In the genomic region with DNA sequence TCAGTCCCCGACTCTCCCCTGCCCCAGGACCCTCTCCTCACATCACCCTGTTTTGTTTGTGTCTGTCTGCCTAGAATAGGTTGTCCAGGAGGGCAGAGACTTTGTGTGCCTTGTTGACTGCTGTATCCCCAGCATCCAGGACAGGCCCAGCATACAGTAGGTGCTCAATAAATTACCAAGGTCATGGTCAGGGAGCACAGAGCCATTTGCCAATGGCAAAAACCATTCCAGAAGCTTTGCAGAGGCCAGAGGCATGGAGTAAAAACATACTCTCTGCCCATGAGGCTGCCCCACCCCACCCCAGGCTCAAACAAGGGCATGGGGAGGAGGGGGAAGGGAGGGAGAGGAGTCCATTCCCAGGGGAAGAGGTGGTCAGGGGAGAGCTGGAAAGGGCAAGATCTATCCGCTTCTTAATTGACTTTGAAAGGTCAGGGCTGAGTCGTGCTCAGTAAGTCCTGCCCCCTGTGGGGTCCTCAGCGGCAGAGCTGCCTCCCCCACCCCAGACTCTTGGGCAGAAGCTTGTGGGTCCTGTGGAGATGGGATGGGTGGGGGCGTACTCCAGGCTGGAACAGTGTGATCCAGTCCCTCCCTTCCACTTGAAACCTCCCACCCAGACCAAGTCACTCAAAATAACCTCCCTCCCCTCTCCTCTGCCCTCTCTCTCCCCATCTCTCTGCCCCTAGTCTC, we compare ENCODE assay signal across 16 cellular contexts. TPM values are rescaled to one million over a fixed set of nuclear protein-coding genes. Genes with fewer than 3 reads are reported as not detected.
DNase-seq lines count a peak whose midpoint lies in the region; ATAC-seq and TF ChIP-seq lines count a peak whose summit lies in the region.
"Had no signal": no experiment of that assay in that cellular context is flagged by ENCODE, and none has a peak within 500 bp of the region (broad histone marks: within the 10 kb centered on the region; RNA-seq: fewer than 3 reads in every experiment).

No MANE protein-coding gene starts in this region.

- no peak for DNase-seq in SK-N-SH
- DNase-seq in activated naive CD8-positive, alpha-beta T cell treated with anti-CD3 and anti-CD28 coated beads, Interleukin-2, amount 50 U/mL, for 24 hours: no peak
- peak; percentile 35 for DNase-seq in iPS-NIHi7 (ENCODE audit: extremely low spot score)
- no peak for DNase-seq in stomach
- DNase-seq in cerebellar nuclear complex (lab: John Stamatoyannopoulos, UW): no peak
- no peak for DNase-seq in stimulated activated CD4-positive, alpha-beta T cell treated with anti-CD3 and anti-CD28 coated beads, Interleukin-15, amount 100 ng/mL, for 24 hours
- no peak for DNase-seq in AG08395 (ENCODE audit: low spot score)
- DNase-seq: 8988T; activated CD4-positive, alpha-beta T cell treated with anti-CD3 and anti-CD28 coated beads for 1 hour; DMS79 treated with DMSO at 0.1 percent for 48 hours; NCI-H2029 treated with DMSO at 0.1 percent for 48 hours had no signal

- no peak overlapping the region for H3K9ac ChIP-seq in SK-N-SH

- TF ChIP-seq CTCF in SK-N-SH (IDR thresholded peaks at IDR 0.05): no peak
- TF ChIP-seq CTCF in stomach (IDR thresholded peaks at IDR 0.05): no peak

- peaks cover 32% of the 10 kb centered on the region for H3K4me1 Mint-ChIP-seq in activated naive CD8-positive, alpha-beta T cell treated with anti-CD3 and anti-CD28 coated beads, Interleukin-2, amount 50 U/mL, for 24 hours

- intact Hi-C loops in stomach (cut with DNase I; ENCODE audit: low total_unique reads): no loop called here

- TF ChIP-seq RAD21 in SK-N-SH (IDR thresholded peaks at IDR 0.05; ENCODE audit: low read length): no peak

- TF ChIP-seq POLR2A in stomach (IDR thresholded peaks at IDR 0.05): no peak

- no peak for ATAC-seq in SK-N-SH treated with all-trans-retinoic acid at 6 μM for 48 hours
- no peak for ATAC-seq in activated naive CD8-positive, alpha-beta T cell treated with anti-CD3 and anti-CD28 coated beads, Interleukin-2, amount 50 U/mL, for 24 hours
- ATAC-seq: HepG2 had no signal

- peak overlapping the region; percentile 56 for H3K4me2 ChIP-seq in SK-N-SH

- peaks cover 6% of the 10 kb centered on the region for H3F3A ChIP-seq in SK-N-SH (replicated peaks; ENCODE audit: insufficient read depth)

- no peak for TF ChIP-seq EP300 in SK-N-SH (IDR thresholded peaks at IDR 0.05; ENCODE audit: borderline replicate concordance in 1 of 2, low read depth in 1 of 2, low read length in 1 of 2)
- no peak for TF ChIP-seq EP300 in stomach (IDR thresholded peaks at IDR 0.05)

- peaks cover 72% of the 10 kb centered on the region for H3K27me3 Mint-ChIP-seq in activated naive CD8-positive, alpha-beta T cell treated with anti-CD3 and anti-CD28 coated beads, Interleukin-2, amount 50 U/mL, for 24 hours

- H3K4me1 ChIP-seq in SK-N-SH (ENCODE audit: control insufficient read depth in 1 of 2, insufficient read depth in 2 of 2, low read depth in 1 of 2, low read length in 1 of 2) (peaks cover 0 to 7% of the 10 kb centered on the region in 2 experiments; a peak in 1 of 4 replicates), stomach (peaks cover 6 to 49% (median 21%) of the 10 kb centered on the region in 4 donors)

- peak overlapping the region; percentile 85; the same call in 1 of the 2 replicates for H2AFZ ChIP-seq in SK-N-SH (ENCODE audit: low read depth)

- WGBS in SK-N-SH (ENCODE audit: low lambda C conversion rate): 22% methylated on average over 5 of the region's 5 CpGs
- 13 to 28% (median 18%) methylated on average over 5 of the region's 5 CpGs for WGBS in stomach, 5 donors

- H3K27ac ChIP-seq in SK-N-SH (ENCODE audit: low read depth in 2 of 2, low read length in 1 of 2) (no peak overlapping the region), stomach (peak overlapping the region in 4 of 5 donors; percentile 36 to 70 (median 51))
- H3K27ac ChIP-seq: RWPE1 had no signal

- H3K79me2 ChIP-seq in SK-N-SH (ENCODE audit: insufficient read depth): no peaks in the 10 kb centered on the region

- H3K27me3 ChIP-seq in SK-N-SH (ENCODE audit: insufficient read depth) (peaks cover 19% of the 10 kb centered on the region; the same call in 1 of the 2 replicates), stomach (peaks cover 8 to 95% (median 51%) of the 10 kb centered on the region in 3 donors)

- H4K20me1 ChIP-seq in SK-N-SH (ENCODE audit: insufficient read depth): no peaks in the 10 kb centered on the region

- CTCF ChIA-PET in SK-N-SH (lab: Yijun Ruan, JAX): interaction anchor here (1.1 to 3.5 kb wide), 3 partner anchors 9 to 85 kb away, joined by 3 to 18 read pairs (median 4); no protein-coding TSS in a partner anchor

- POLR2A ChIA-PET in SK-N-SH (lab: Yijun Ruan, JAX): no interaction called here

- H3K9me3 Mint-ChIP-seq in activated naive CD8-positive, alpha-beta T cell treated with anti-CD3 and anti-CD28 coated beads, Interleukin-2, amount 50 U/mL, for 24 hours: no peaks in the 10 kb centered on the region
- H3K9me3 Mint-ChIP-seq: dendritic cell treated with granulocyte-macrophage colony-stimulating factor and Interleukin-4, amounts not matched to agents 40 ng/mL and 50 ng/mL, for 4 days; type B pancreatic cell had no signal

- H3K36me3 Mint-ChIP-seq in activated naive CD8-positive, alpha-beta T cell treated with anti-CD3 and anti-CD28 coated beads, Interleukin-2, amount 50 U/mL, for 24 hours (ENCODE audit: low read depth): no peaks in the 10 kb centered on the region
- H3K36me3 Mint-ChIP-seq: type B pancreatic cell had no signal

- H3K27ac Mint-ChIP-seq in activated naive CD8-positive, alpha-beta T cell treated with anti-CD3 and anti-CD28 coated beads, Interleukin-2, amount 50 U/mL, for 24 hours: no peak overlapping the region
- H3K27ac Mint-ChIP-seq: dendritic cell treated with granulocyte-macrophage colony-stimulating factor and Interleukin-4, amounts not matched to agents 40 ng/mL and 50 ng/mL, for 4 days; type B pancreatic cell had no signal

- H3K9me3 ChIP-seq in SK-N-SH (no peaks in the 10 kb centered on the region), stomach (no peaks in the 10 kb centered on the region)

- no peaks in the 10 kb centered on the region for H3K36me3 ChIP-seq in SK-N-SH (replicated peaks in 1 of 2; ENCODE audit: control insufficient read depth in 1 of 2, insufficient read depth in 2 of 2, low read length in 1 of 2)
- H3K36me3 ChIP-seq in stomach: no peaks in the 10 kb centered on the region

- H3K4me3 ChIP-seq in SK-N-SH (ENCODE audit: low read depth in 2 of 2, low read length in 1 of 2): no peak overlapping the region
- no peak overlapping the region for H3K4me3 ChIP-seq in stomach

- no peaks in the 10 kb centered on the region for H3K9me2 ChIP-seq in SK-N-SH

- H3K4me3 Mint-ChIP-seq in activated naive CD8-positive, alpha-beta T cell treated with anti-CD3 and anti-CD28 coated beads, Interleukin-2, amount 50 U/mL, for 24 hours: peak overlapping the region; percentile 62

TF ChIP-seq in SK-N-SH, 30 proteins besides CTCF, POLR2A, EP300 and RAD21 (continues in another document):
- no peak for TF ChIP-seq POLR2AphosphoS5 (IDR thresholded peaks at IDR 0.05; ENCODE audit: low read depth, low read length)
- TF ChIP-seq, protein P1, sequence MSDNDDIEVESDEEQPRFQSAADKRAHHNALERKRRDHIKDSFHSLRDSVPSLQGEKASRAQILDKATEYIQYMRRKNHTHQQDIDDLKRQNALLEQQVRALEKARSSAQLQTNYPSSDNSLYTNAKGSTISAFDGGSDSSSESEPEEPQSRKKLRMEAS (IDR thresholded peaks at IDR 0.05; ENCODE audit: low read depth): no peak
- TF ChIP-seq MXI1 (IDR thresholded peaks at IDR 0.05; ENCODE audit: low read depth, low read length): no peak
- TF ChIP-seq CHD2 (IDR thresholded peaks at IDR 0.05; ENCODE audit: low read length, partially characterized antibody): no peak
- TF ChIP-seq ELF1 (IDR thresholded peaks at IDR 0.05): no peak

TF ChIP-seq in SK-N-SH treated with all-trans-retinoic acid at 6 μM for 48 hours, 23 proteins besides CTCF, POLR2A, EP300 and RAD21 (continues in another document):
- TF ChIP-seq, protein P2, sequence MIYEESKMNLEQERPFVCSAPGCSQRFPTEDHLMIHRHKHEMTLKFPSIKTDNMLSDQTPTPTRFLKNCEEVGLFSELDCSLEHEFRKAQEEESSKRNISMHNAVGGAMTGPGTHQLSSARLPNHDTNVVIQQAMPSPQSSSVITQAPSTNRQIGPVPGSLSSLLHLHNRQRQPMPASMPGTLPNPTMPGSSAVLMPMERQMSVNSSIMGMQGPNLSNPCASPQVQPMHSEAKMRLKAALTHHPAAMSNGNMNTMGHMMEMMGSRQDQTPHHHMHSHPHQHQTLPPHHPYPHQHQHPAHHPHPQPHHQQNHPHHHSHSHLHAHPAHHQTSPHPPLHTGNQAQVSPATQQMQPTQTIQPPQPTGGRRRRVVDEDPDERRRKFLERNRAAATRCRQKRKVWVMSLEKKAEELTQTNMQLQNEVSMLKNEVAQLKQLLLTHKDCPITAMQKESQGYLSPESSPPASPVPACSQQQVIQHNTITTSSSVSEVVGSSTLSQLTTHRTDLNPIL (CRISPR knock-in tag; IDR thresholded peaks at IDR 0.05; ENCODE audit: low read depth): no peak
- no peak for TF ChIP-seq GLIS3 (CRISPR knock-in tag; IDR thresholded peaks at IDR 0.05)

RNA-seq across cellular contexts. Expression of a gene that starts 4.4 kb away (rescaled TPM):
- 0.29 and 0.69 TPM in 2 replicates for polyA plus RNA-seq in SK-N-SH (2012; rRNA removed)
- 0.54 and 0.55 TPM in 2 replicates for polyA plus RNA-seq in SK-N-SH (2012; cell fraction: cytosol; rRNA removed)
- 0.38 and 0.69 TPM in 2 replicates for polyA plus RNA-seq in SK-N-SH (2012; cell fraction: nucleus; rRNA removed)
- total RNA-seq in stomach: 1 to 10 TPM; 1.3 to 5.8 (median 2.0) TPM
- polyA plus RNA-seq in stomach: 1 to 10 TPM in 2 of 3 donors, under 1 TPM in 1; 0.60 to 3.2 (median 2.9) TPM
- total RNA-seq: HepG2 had no signal

RNA-seq across cellular contexts. Expression of a gene that starts 13.0 kb away (rescaled TPM):
- polyA plus RNA-seq in SK-N-SH (2012; rRNA removed): 10.0 and 11.1 TPM in 2 replicates
- 6.0 and 6.6 TPM in 2 replicates for polyA plus RNA-seq in SK-N-SH (2012; cell fraction: cytosol; rRNA removed)
- polyA plus RNA-seq in SK-N-SH (2012; cell fraction: nucleus; rRNA removed): 10.7 and 12.1 TPM in 2 replicates
- total RNA-seq in stomach: 10 to 100 TPM in 1 of 5 donors, 1 to 10 TPM in 3, under 1 TPM in 1; under 0.01 to 27.5 (median 3.7) TPM
- polyA plus RNA-seq in stomach: 1 to 10 TPM; 2.9 to 5.5 (median 4.9) TPM

RNA-seq across cellular contexts. Expression of a gene that starts 41.6 kb away (rescaled TPM):
- 10.3 and 12.4 TPM in 2 replicates for polyA plus RNA-seq in SK-N-SH (2012; rRNA removed)
- 4.0 and 7.6 TPM in 2 replicates for polyA plus RNA-seq in SK-N-SH (2012; cell fraction: cytosol; rRNA removed)
- polyA plus RNA-seq in SK-N-SH (2012; cell fraction: nucleus; rRNA removed): 24.4 and 27.6 TPM in 2 replicates
- 100 to 1,000 TPM in 2 of 5 donors, 10 to 100 TPM in 3; 17.8 to 387 (median 33.8) TPM for total RNA-seq in stomach
- polyA plus RNA-seq in stomach: 10 to 100 TPM; 28.6 to 53.0 (median 31.8) TPM

Comparison
In these comparisons a context has a peak if more than half of its experiments do, and no peak if none do; other contexts are left out.
1. H3K27ac ChIP-seq: peak in stomach (4 of 5); none in SK-N-SH (0 of 2).